19 cellular contexts compared by ENCODE assay signal in genomic region chr5:79269733-79270166, GRCh38. TPM values are rescaled to one million over a fixed set of nuclear protein-coding genes. Genes with fewer than 3 reads are reported as not detected.
DNase-seq lines count a peak whose midpoint lies in the region; ATAC-seq and TF ChIP-seq lines count a peak whose summit lies in the region.
"Had no signal": no experiment of that assay in that cellular context is flagged by ENCODE, and none has a peak within 500 bp of the region (broad histone marks: within the 10 kb centered on the region; RNA-seq: fewer than 3 reads in every experiment).

No MANE protein-coding gene starts in this region.

- no peak overlapping the region for H3K4me3 Mint-ChIP-seq in MCF 10A (ENCODE audit: unreplicated experiment)
- H3K4me3 Mint-ChIP-seq in type B pancreatic cell: peak overlapping the region; percentile 22
- H3K4me3 Mint-ChIP-seq: B cell; CD4-positive, alpha-beta T cell had no signal

- TF ChIP-seq CTCF in MCF 10A (IDR thresholded peaks at IDR 0.05; ENCODE audit: unreplicated experiment) (no peak), mammary epithelial cell (conservative IDR thresholded peaks at IDR 0.05 in 1 of 2, IDR thresholded peaks at IDR 0.05 in 1 of 2; ENCODE audit: extremely low read depth in 1 of 2, insufficient read depth in 1 of 2, low read depth in 1 of 2, low read length in 2 of 2) (no peak), body of pancreas (IDR thresholded peaks at IDR 0.05) (no peak), type B pancreatic cell (conservative IDR thresholded peaks at IDR 0.05) (no peak), dorsolateral prefrontal cortex (IDR thresholded peaks at IDR 0.05 in 54 of 56, conservative IDR thresholded peaks at IDR 0.05 in 2 of 56; ENCODE audit: low read depth in 1 of 56, partially characterized antibody in 56 of 56) (no peak)

- H3K27ac Mint-ChIP-seq in MCF 10A (ENCODE audit: low read depth, unreplicated experiment) (no peak overlapping the region), type B pancreatic cell (no peak overlapping the region)
- H3K27ac Mint-ChIP-seq: B cell; CD4-positive, alpha-beta T cell had no signal

- H3K27ac ChIP-seq in mammary epithelial cell (ENCODE audit: insufficient read depth, low read depth, low read length): no peak overlapping the region
- H3K27ac ChIP-seq in body of pancreas: no peak overlapping the region
- H3K27ac ChIP-seq in dorsolateral prefrontal cortex: no peak overlapping the region
- no peak overlapping the region for H3K27ac ChIP-seq in GM23248
- H3K27ac ChIP-seq: 22Rv1, SJCRH30 had no signal

- no peak for TF ChIP-seq POLR2A in body of pancreas (IDR thresholded peaks at IDR 0.05)

- peaks cover 3% of the 10 kb centered on the region for H3K79me2 ChIP-seq in mammary epithelial cell (ENCODE audit: insufficient read depth, low read length)
- peaks cover 51% of the 10 kb centered on the region for H3K79me2 ChIP-seq in GM23248 (ENCODE audit: insufficient read depth)

- no peak overlapping the region for H2AFZ ChIP-seq in mammary epithelial cell (ENCODE audit: low read depth, low read length)
- no peak overlapping the region for H2AFZ ChIP-seq in GM23248

- H3K36me3 Mint-ChIP-seq in MCF 10A (ENCODE audit: insufficient read depth, unreplicated experiment) (peaks cover 6% of the 10 kb centered on the region), type B pancreatic cell (peaks cover 12% of the 10 kb centered on the region)

- H3K9me3 Mint-ChIP-seq in MCF 10A (ENCODE audit: unreplicated experiment) (no peaks in the 10 kb centered on the region), type B pancreatic cell (peaks cover 10% of the 10 kb centered on the region)

- POLR2A ChIA-PET in MCF 10A (lab: Yijun Ruan, JAX): no interaction called here

- H3K27me3 Mint-ChIP-seq in MCF 10A (ENCODE audit: insufficient read depth, unreplicated experiment) (no peaks in the 10 kb centered on the region), type B pancreatic cell (no peaks in the 10 kb centered on the region)
- H3K27me3 Mint-ChIP-seq: B cell; CD4-positive, alpha-beta T cell had no signal

- H3K9ac ChIP-seq in mammary epithelial cell (ENCODE audit: insufficient read depth, low read length): no peak overlapping the region
- no peak overlapping the region for H3K9ac ChIP-seq in GM23248

- no peaks in the 10 kb centered on the region for H4K20me1 ChIP-seq in mammary epithelial cell (ENCODE audit: insufficient read depth, low read length)
- no peaks in the 10 kb centered on the region for H4K20me1 ChIP-seq in GM23248 (ENCODE audit: insufficient read depth)

- no TSS peak for BruUV-seq in MCF 10A (replicated peaks; lab: Mats Ljungman, UMichigan)
- no TSS peak for BruUV-seq in mammary epithelial cell (replicated peaks; lab: Mats Ljungman, UMichigan)

- H3K27me3 ChIP-seq in mammary epithelial cell (ENCODE audit: insufficient read depth, low read length): no peaks in the 10 kb centered on the region
- no peaks in the 10 kb centered on the region for H3K27me3 ChIP-seq in body of pancreas
- H3K27me3 ChIP-seq in dorsolateral prefrontal cortex: no peaks in the 10 kb centered on the region
- H3K27me3 ChIP-seq in GM23248 (replicated peaks; ENCODE audit: insufficient read depth): no peaks in the 10 kb centered on the region
- H3K27me3 ChIP-seq: SJCRH30 had no signal

- no peaks in the 10 kb centered on the region for H3K9me2 ChIP-seq in GM23248 (ENCODE audit: insufficient read depth)

- CTCF ChIA-PET in MCF 10A (lab: Yijun Ruan, JAX) (interaction anchor here (0.7 to 1.2 kb wide), 2 partner anchors 11 to 27 kb away, joined by 3 read pairs; no protein-coding TSS in a partner anchor), mammary epithelial cell (lab: Charles Lee; ENCODE audit: low non-redundant PET) (no interaction called here)

- in situ Hi-C loops in mammary epithelial cell (cut with MboI; ENCODE audit: low sequenced_read_pairs in 2 of 2): loop anchor here in 1 of 2 donors (25.0 kb wide), 1 partner anchor 193 kb away; no protein-coding TSS in a partner anchor
- in situ Hi-C loops in GM23248 (cut with MboI): loop anchor here (25.0 kb wide), 1 partner anchor 193 kb away; no protein-coding TSS in a partner anchor

- H3K4me1 Mint-ChIP-seq in MCF 10A (ENCODE audit: insufficient read depth, unreplicated experiment): no peaks in the 10 kb centered on the region
- H3K4me1 Mint-ChIP-seq in type B pancreatic cell (ENCODE audit: unreplicated experiment): no peaks in the 10 kb centered on the region

- intact Hi-C loops in MCF 10A (cut with micrococcal nuclease): no loop called here
- intact Hi-C loops in mammary epithelial cell (cut with micrococcal nuclease): no loop called here
- intact Hi-C loops in body of pancreas (cut with DNase I): no loop called here
- intact Hi-C loops in dorsolateral prefrontal cortex (cut with DNase I): no loop called here

- H3K36me3 ChIP-seq in mammary epithelial cell (ENCODE audit: insufficient read depth, low read length) (no peaks in the 10 kb centered on the region), body of pancreas (replicated peaks in 1 of 2; ENCODE audit: insufficient read depth in 1 of 2, low read depth in 2 of 2) (no peaks in the 10 kb centered on the region), GM23248 (ENCODE audit: low read depth) (no peaks in the 10 kb centered on the region)
- H3K36me3 ChIP-seq: SJCRH30 had no signal

- H3K4me1 ChIP-seq in mammary epithelial cell (ENCODE audit: insufficient read depth, low read length): no peaks in the 10 kb centered on the region
- no peaks in the 10 kb centered on the region for H3K4me1 ChIP-seq in body of pancreas
- no peaks in the 10 kb centered on the region for H3K4me1 ChIP-seq in GM23248 (ENCODE audit: insufficient read depth)
- H3K4me1 ChIP-seq: SJCRH30 had no signal

- dilution Hi-C loops in mammary epithelial cell (cut with HindIII; ENCODE audit: low sequenced_read_pairs): no loop called here

- DNase-seq in DMS53 (lab: John Stamatoyannopoulos, UW) (peak; percentile 15), DMS53 treated with DMSO at 0.1 percent for 48 hours (lab: John Stamatoyannopoulos, UW; ENCODE audit: unreplicated experiment) (no peak), MCF 10A (ENCODE audit: unreplicated experiment) (peak; percentile 3), mammary epithelial cell (no peak), body of pancreas (no peak), type B pancreatic cell (ENCODE audit: extremely low spot score, unreplicated experiment) (no peak), dorsolateral prefrontal cortex (no peak), GM23248 (no peak)
- DNase-seq: CD4-positive, alpha-beta T cell; Kasumi-1; MV-4-11; NCI-H1417 treated with DMSO at 0.1 percent for 48 hours; NCI-H2029 treated with DMSO at 0.1 percent for 48 hours; NCI-H510A treated with DMSO at 0.1 percent for 48 hours; PC-3; SJCRH30; SW 1271 had no signal

- H3K4me3 ChIP-seq in mammary epithelial cell (replicated peaks in 1 of 3; ENCODE audit: insufficient read depth in 1 of 3, low read depth in 2 of 3, low read length in 3 of 3): no peak overlapping the region
- H3K4me3 ChIP-seq in body of pancreas: no peak overlapping the region
- H3K4me3 ChIP-seq in dorsolateral prefrontal cortex: no peak overlapping the region
- no peak overlapping the region for H3K4me3 ChIP-seq in GM23248
- H3K4me3 ChIP-seq: SJCRH30 had no signal

- H3K4me2 ChIP-seq in mammary epithelial cell (ENCODE audit: insufficient read depth, low read depth, low read length): no peak overlapping the region
- H3K4me2 ChIP-seq in GM23248 (ENCODE audit: unreplicated experiment): no peak overlapping the region

- H3F3A ChIP-seq in GM23248 (ENCODE audit: insufficient read depth): no peaks in the 10 kb centered on the region

- WGBS in mammary epithelial cell (ENCODE audit: low coverage, missing lambda C conversion rate): 45% methylated on average over 3 of the region's 3 CpGs
- 84 to 92% methylated on average over 3 of the region's 3 CpGs for WGBS in body of pancreas, 2 donors
- 83 to 88% methylated on average over 3 of the region's 3 CpGs for WGBS in GM23248 (ENCODE audit: low coverage in 1 of 2, low lambda C conversion rate in 2 of 2, missing lambda C conversion rate in 2 of 2), 2 experiments

- ATAC-seq in body of pancreas: peak; percentile 24
- ATAC-seq: PC-3 had no signal

- H3K9me3 ChIP-seq in mammary epithelial cell (replicated peaks; ENCODE audit: insufficient read depth, low read length) (no peaks in the 10 kb centered on the region), body of pancreas (no peaks in the 10 kb centered on the region), GM23248 (ENCODE audit: low read depth) (no peaks in the 10 kb centered on the region)
- H3K9me3 ChIP-seq: SJCRH30 had no signal

RNA-seq across cellular contexts. Expression of gene JMY, which starts 33.8 kb away (rescaled TPM):
- total RNA-seq in MCF 10A (2022) (16.8 and 19.3 TPM in 2 replicates), mammary epithelial cell (10 to 100 TPM in 1 of 2 donors, 1 to 10 TPM in 1; 7.5 to 16.8 TPM), body of pancreas (10 to 100 TPM; 11.9 to 15.8 TPM), type B pancreatic cell (ENCODE audit: low replicate concordance) (11.6 and 13.0 TPM in 2 replicates), dorsolateral prefrontal cortex (10 to 100 TPM; 21.8 to 40.5 (median 29.8) TPM)
- polyA plus RNA-seq in mammary epithelial cell (1.5 TPM), GM23248 (2016; fragmentation: Nextera tagmentation; extraction: Ambion mirVana) (2.6 and 3.4 TPM in 2 replicates)
- 3.2 TPM for polyA minus RNA-seq in mammary epithelial cell
- total RNA-seq in GM23248 (2014; rRNA removed; shearing (Covaris generic)): 12.2 and 17.6 TPM in 2 replicates

Comparison
In these comparisons a context has a peak if more than half of its experiments do, and no peak if none do; other contexts are left out.
1. DNase-seq: peak in DMS53 (single experiment) and MCF 10A (single experiment); none in DMS53 treated with DMSO at 0.1 percent for 48 hours (single experiment), mammary epithelial cell (single experiment), body of pancreas (0 of 4), type B pancreatic cell (single experiment), dorsolateral prefrontal cortex (0 of 10) and GM23248 (single experiment).